ENCODE assay signal across 1 cellular context in the genomic region with DNA sequence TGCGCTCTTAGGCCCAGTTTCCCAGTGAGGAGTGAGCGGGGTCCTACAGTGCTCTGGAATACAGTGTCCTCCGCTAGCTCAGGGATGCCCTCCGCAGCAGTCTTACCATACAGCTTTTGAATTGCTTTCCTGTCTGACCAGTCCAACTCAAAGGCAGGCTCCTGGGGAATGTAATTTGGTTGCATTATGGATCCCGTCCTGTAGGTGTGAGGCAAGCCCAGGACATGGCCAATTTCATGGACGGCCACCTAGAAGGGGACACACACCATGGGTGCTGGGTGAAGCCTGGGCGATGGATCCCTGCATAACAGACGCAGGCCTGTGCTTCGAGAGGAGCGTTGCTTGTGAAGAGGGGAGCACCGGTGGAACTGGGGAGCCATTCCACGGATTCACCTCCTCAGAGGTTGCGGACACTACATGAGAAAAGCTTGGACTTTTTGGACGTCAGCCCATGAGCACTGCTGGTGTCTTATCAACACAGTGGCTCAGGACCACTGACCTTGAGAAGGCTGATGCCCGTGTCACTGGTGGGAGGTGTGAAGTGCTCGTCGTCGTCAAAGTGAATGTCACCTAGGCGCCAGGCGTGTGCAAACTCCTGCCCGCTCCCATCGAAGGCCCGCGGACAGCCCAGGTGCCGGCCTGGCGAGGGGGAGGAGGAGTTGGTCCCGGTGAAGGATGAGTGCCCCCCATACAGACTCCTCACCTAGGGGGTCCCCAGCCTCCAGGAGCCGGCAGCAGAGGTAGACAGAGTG.
TF ChIP-seq lines count a peak whose summit lies in the region.

No MANE protein-coding gene starts in this region.

TF ChIP-seq in A549, 52 proteins besides CTCF, POLR2A, EP300 and RAD21:
- TF ChIP-seq ESRRA (IDR thresholded peaks at IDR 0.05; ENCODE audit: borderline replicate concordance, low read length) (no peak), EHMT2 (IDR thresholded peaks at IDR 0.05; ENCODE audit: low read depth) (no peak), TFCP2L1 (CRISPR knock-in tag; IDR thresholded peaks at IDR 0.05) (no peak), HEYL (CRISPR knock-in tag; IDR thresholded peaks at IDR 0.05) (no peak), HDAC2 (IDR thresholded peaks at IDR 0.05) (no peak)
- TF ChIP-seq, protein P1, sequence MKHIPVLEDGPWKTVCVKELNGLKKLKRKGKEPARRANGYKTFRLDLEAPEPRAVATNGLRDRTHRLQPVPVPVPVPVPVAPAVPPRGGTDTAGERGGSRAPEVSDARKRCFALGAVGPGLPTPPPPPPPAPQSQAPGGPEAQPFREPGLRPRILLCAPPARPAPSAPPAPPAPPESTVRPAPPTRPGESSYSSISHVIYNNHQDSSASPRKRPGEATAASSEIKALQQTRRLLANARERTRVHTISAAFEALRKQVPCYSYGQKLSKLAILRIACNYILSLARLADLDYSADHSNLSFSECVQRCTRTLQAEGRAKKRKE (CRISPR knock-in tag; IDR thresholded peaks at IDR 0.05; ENCODE audit: low read depth): no peak
- TF ChIP-seq, protein P2, sequence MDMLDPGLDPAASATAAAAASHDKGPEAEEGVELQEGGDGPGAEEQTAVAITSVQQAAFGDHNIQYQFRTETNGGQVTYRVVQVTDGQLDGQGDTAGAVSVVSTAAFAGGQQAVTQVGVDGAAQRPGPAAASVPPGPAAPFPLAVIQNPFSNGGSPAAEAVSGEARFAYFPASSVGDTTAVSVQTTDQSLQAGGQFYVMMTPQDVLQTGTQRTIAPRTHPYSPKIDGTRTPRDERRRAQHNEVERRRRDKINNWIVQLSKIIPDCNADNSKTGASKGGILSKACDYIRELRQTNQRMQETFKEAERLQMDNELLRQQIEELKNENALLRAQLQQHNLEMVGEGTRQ (IDR thresholded peaks at IDR 0.05): no peak
